Comparison of ENCODE assay signal across 21 cellular contexts in the genomic region with DNA sequence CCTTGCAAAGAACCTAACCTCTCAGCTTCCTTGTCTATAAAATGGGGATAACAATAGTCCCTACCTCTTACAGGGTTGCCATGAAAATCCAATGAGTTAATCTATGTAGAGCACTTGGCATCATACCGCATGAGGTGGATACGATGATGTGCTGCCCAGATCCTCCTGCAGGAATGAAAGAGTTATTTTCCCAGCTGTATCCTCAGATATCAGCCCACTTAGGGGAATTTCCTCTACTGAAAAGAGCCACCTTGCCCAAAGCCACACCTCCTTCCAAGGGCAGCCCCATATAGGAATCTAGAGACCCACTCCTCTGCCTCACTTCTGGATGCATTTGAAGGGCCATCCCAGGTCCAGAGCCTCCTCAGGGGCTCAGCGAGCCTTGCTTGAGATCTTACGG.
"Had no signal": no experiment of that assay in that cellular context is flagged by ENCODE, and none has a peak within 500 bp of the region (broad histone marks: within the 10 kb centered on the region; RNA-seq: fewer than 3 reads in every experiment).

No MANE protein-coding gene starts in this region.

- H3K27ac ChIP-seq: coronary artery, neutrophil, pancreas, testis, tibial artery had no signal

- H3K9me3 ChIP-seq: neutrophil, pancreas, spleen, testis, tibial artery, upper lobe of left lung had no signal

- H3K4me3 ChIP-seq: coronary artery, lung, pancreas, skin epidermis, spleen, testis, tibial artery, upper lobe of left lung had no signal

- H3K27me3 ChIP-seq: neutrophil, pancreas, spleen, testis, tibial artery, upper lobe of left lung had no signal

- H3K9me3 Mint-ChIP-seq: effector memory CD8-positive, alpha-beta T cell; memory B cell; naive thymus-derived CD8-positive, alpha-beta T cell; stimulated activated memory B cell treated with anti-CD40 and anti-IgM and Interleukin-4, amounts not matched to agents 10 μg/mL and 1 μg/mL and 100 μg/mL, for 72 hours had no signal

- H3K27me3 Mint-ChIP-seq: stimulated activated memory B cell treated with anti-CD40 and anti-IgM and Interleukin-4, amounts not matched to agents 10 μg/mL and 1 μg/mL and 100 μg/mL, for 72 hours had no signal

- ATAC-seq: naive thymus-derived CD8-positive, alpha-beta T cell; stimulated activated memory B cell treated with anti-CD40 and anti-IgM and Interleukin-4, amounts not matched to agents 10 μg/mL and 1 μg/mL and 100 μg/mL, for 72 hours had no signal

- H3K36me3 ChIP-seq: neutrophil, pancreas, spleen, upper lobe of left lung had no signal

- H3K4me1 Mint-ChIP-seq: memory B cell; stimulated activated memory B cell treated with anti-CD40 and anti-IgM and Interleukin-4, amounts not matched to agents 10 μg/mL and 1 μg/mL and 100 μg/mL, for 72 hours had no signal

- DNase-seq: effector memory CD8-positive, alpha-beta T cell; midbrain; naive thymus-derived CD8-positive, alpha-beta T cell; pancreas; retina; spleen; stimulated activated CD4-positive, alpha-beta T cell treated with anti-CD3 and anti-CD28 coated beads, Interleukin-4, amount 100 ng/mL, for 4 hours; substantia nigra; testis; tibial artery; upper lobe of left lung had no signal

- H3K4me1 ChIP-seq: testis had no signal

- H3K27ac Mint-ChIP-seq: memory B cell; naive thymus-derived CD8-positive, alpha-beta T cell; stimulated activated memory B cell treated with anti-CD40 and anti-IgM and Interleukin-4, amounts not matched to agents 10 μg/mL and 1 μg/mL and 100 μg/mL, for 72 hours had no signal

- FAIRE-seq: endometrium, frontal cortex, keratinocyte, pancreas, urothelium cell line had no signal

- H3K4me3 Mint-ChIP-seq: memory B cell; stimulated activated memory B cell treated with anti-CD40 and anti-IgM and Interleukin-4, amounts not matched to agents 10 μg/mL and 1 μg/mL and 100 μg/mL, for 72 hours had no signal

- H3K36me3 Mint-ChIP-seq: memory B cell; naive thymus-derived CD8-positive, alpha-beta T cell; stimulated activated memory B cell treated with anti-CD40 and anti-IgM and Interleukin-4, amounts not matched to agents 10 μg/mL and 1 μg/mL and 100 μg/mL, for 72 hours had no signal
